22 cellular contexts compared by ENCODE assay signal in the genomic region with DNA sequence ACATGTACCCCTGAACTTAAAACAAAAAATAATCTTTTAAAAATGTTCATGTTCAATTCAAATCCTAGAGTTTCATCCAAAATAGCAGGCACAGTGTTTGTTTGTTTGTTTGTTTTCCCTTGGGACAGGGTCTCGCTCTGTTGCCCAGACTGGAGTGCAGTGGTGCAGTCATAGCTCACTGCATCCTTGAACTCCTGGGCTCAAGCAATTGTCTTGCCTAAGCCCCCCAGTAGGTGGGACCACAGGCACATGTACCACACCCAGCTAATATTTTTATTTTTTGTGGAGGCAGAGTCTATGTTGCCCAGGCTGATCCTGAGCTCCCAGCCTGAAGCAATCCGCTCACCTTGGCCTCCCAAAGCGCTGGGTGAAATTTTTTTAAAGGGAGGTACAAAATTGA.
"Had no signal": no experiment of that assay in that cellular context is flagged by ENCODE, and none has a peak within 500 bp of the region (broad histone marks: within the 10 kb centered on the region; RNA-seq: fewer than 3 reads in every experiment).

No MANE protein-coding gene starts in this region.

- ATAC-seq: activated CD8-positive, alpha-beta T cell treated with anti-CD3 and anti-CD28 coated beads for 36 hours; gastrocnemius medialis; heart right ventricle; stimulated activated memory B cell treated with anti-CD40 and anti-IgM and Interleukin-4, amounts not matched to agents 10 μg/mL and 1 μg/mL and 100 μg/mL, for 72 hours had no signal

- H3K27me3 ChIP-seq: colonic mucosa, gastrocnemius medialis, testis, upper lobe of left lung had no signal

- H3K27ac ChIP-seq: colonic mucosa, gastrocnemius medialis, heart right ventricle, left ventricle myocardium inferior, spleen, testis, upper lobe of left lung had no signal

- H3K4me1 ChIP-seq: testis had no signal

- H3K4me3 ChIP-seq: colonic mucosa, gastrocnemius medialis, heart right ventricle, left ventricle myocardium inferior, spleen, testis, upper lobe of left lung had no signal

- H3K4me3 Mint-ChIP-seq: activated CD4-positive, alpha-beta T cell treated with anti-CD3 and anti-CD28 coated beads, Interleukin-2, amount 10 ng/mL, durations not matched to agents 24 days and 14 days; activated CD8-positive, alpha-beta T cell treated with anti-CD3 and anti-CD28 coated beads for 36 hours; activated naive CD8-positive, alpha-beta T cell treated with anti-CD3 and anti-CD28 coated beads, Interleukin-2, amount 10 ng/mL, durations not matched to agents 7 days and 5 days; activated T-cell treated with anti-CD3 and anti-CD28 coated beads, Interleukin-2, amount 50 U/mL, for 24 hours; immature natural killer cell; stimulated activated memory B cell treated with anti-CD40 and anti-IgM and Interleukin-4, amounts not matched to agents 10 μg/mL and 1 μg/mL and 100 μg/mL, for 72 hours had no signal

- DNase-seq: activated CD4-positive, alpha-beta T cell treated with anti-CD3 and anti-CD28 coated beads, Interleukin-2, amount 10 ng/mL, durations not matched to agents 24 days and 14 days; activated CD4-positive, CD25-positive, alpha-beta regulatory T cell; activated CD8-positive, alpha-beta T cell treated with anti-CD3 and anti-CD28 coated beads for 36 hours; activated naive CD4-positive, alpha-beta T cell treated with Interleukin-2 at 50 U/mL for 16 hours; activated naive CD8-positive, alpha-beta T cell treated with anti-CD3 and anti-CD28 coated beads, Interleukin-2, amount 10 ng/mL, durations not matched to agents 7 days and 5 days; activated T-cell treated with anti-CD3 and anti-CD28 coated beads, Interleukin-2, amount 50 U/mL, for 24 hours; amygdala; colonic mucosa; gastrocnemius medialis; heart right ventricle; immature natural killer cell; kidney glomerular epithelial cell; left ventricle myocardium inferior; mammary epithelial cell; occipital lobe; posterior cingulate gyrus; spleen; stimulated activated CD4-positive, alpha-beta T cell treated with anti-CD3 and anti-CD28 coated beads, Interleukin-4, amount 100 ng/mL, for 4 hours; testis; upper lobe of left lung had no signal

- H3K9me3 ChIP-seq: colonic mucosa, gastrocnemius medialis, heart right ventricle, left ventricle myocardium inferior, testis, upper lobe of left lung had no signal

- H3K27ac Mint-ChIP-seq: activated CD4-positive, alpha-beta T cell treated with anti-CD3 and anti-CD28 coated beads, Interleukin-2, amount 10 ng/mL, durations not matched to agents 24 days and 14 days; activated CD8-positive, alpha-beta T cell treated with anti-CD3 and anti-CD28 coated beads for 36 hours; activated naive CD8-positive, alpha-beta T cell treated with anti-CD3 and anti-CD28 coated beads, Interleukin-2, amount 10 ng/mL, durations not matched to agents 7 days and 5 days; activated T-cell treated with anti-CD3 and anti-CD28 coated beads, Interleukin-2, amount 50 U/mL, for 24 hours; activated T-helper 2 cell treated with anti-CD3 and anti-CD28 coated beads, Interferon-gamma antibody, Interleukin-2, Interleukin-4, amounts not matched to agents 10 μg/mL and 5 μg/mL and 100 μg/mL, durations not matched to agents 14 hours and 24 hours and 36 hours; immature natural killer cell; stimulated activated memory B cell treated with anti-CD40 and anti-IgM and Interleukin-4, amounts not matched to agents 10 μg/mL and 1 μg/mL and 100 μg/mL, for 72 hours had no signal

- H3K9me3 Mint-ChIP-seq: activated CD4-positive, alpha-beta T cell treated with anti-CD3 and anti-CD28 coated beads, Interleukin-2, amount 10 ng/mL, durations not matched to agents 24 days and 14 days; activated CD8-positive, alpha-beta T cell treated with anti-CD3 and anti-CD28 coated beads for 36 hours; activated naive CD8-positive, alpha-beta T cell treated with anti-CD3 and anti-CD28 coated beads, Interleukin-2, amount 10 ng/mL, durations not matched to agents 7 days and 5 days; activated T-cell treated with anti-CD3 and anti-CD28 coated beads, Interleukin-2, amount 50 U/mL, for 24 hours; activated T-helper 2 cell treated with anti-CD3 and anti-CD28 coated beads, Interferon-gamma antibody, Interleukin-2, Interleukin-4, amounts not matched to agents 10 μg/mL and 5 μg/mL and 100 μg/mL, durations not matched to agents 14 hours and 24 hours and 36 hours; immature natural killer cell; stimulated activated memory B cell treated with anti-CD40 and anti-IgM and Interleukin-4, amounts not matched to agents 10 μg/mL and 1 μg/mL and 100 μg/mL, for 72 hours had no signal

- H3K36me3 Mint-ChIP-seq: activated naive CD8-positive, alpha-beta T cell treated with anti-CD3 and anti-CD28 coated beads, Interleukin-2, amount 10 ng/mL, durations not matched to agents 7 days and 5 days; immature natural killer cell; stimulated activated memory B cell treated with anti-CD40 and anti-IgM and Interleukin-4, amounts not matched to agents 10 μg/mL and 1 μg/mL and 100 μg/mL, for 72 hours had no signal

- H3K36me3 ChIP-seq: colonic mucosa, gastrocnemius medialis, heart right ventricle, left ventricle myocardium inferior, spleen, upper lobe of left lung had no signal
